Comparison of ENCODE assay signal across 1 cellular context in genomic region chr12:9739404-9740108, GRCh38.
TF ChIP-seq lines count a peak whose summit lies in the region.

No MANE protein-coding gene starts in this region.

TF ChIP-seq in K562, 482 proteins besides CTCF, POLR2A, EP300 and RAD21 (continued from another document):
- 0 out of 2 replicates have a peak, but pooled peaks have one; percentile 11 for TF ChIP-seq THAP12 (CRISPR knock-in tag; IDR thresholded peaks at IDR 0.05)
